ENCODE assay signal across 8 cellular contexts in the genomic region with DNA sequence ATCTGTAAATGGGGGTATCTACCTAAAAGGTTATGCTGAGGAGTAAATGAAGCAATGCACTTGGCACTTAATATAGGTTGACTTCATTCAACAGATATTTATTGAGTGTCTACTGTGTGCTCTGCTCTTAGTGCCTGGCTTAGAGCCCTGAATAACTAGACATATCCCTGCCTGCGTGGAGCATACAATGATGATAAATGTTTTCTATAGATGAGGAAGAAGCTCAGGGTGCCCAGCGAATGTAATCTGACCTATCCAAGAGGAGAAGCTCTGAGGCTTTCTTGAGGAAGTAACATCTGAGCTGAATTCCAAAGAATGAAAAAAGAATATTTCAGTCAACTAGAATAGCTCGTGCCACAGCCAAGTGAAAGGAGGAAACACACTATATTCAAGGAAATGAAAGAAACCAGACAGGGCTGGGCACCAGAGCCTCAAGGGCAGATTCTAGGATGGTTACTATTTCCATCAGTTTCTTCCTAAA. TPM values are rescaled to one million over a fixed set of nuclear protein-coding genes. Genes with fewer than 3 reads are reported as not detected.
DNase-seq lines count a peak whose midpoint lies in the region; ATAC-seq and TF ChIP-seq lines count a peak whose summit lies in the region.

No MANE protein-coding gene starts in this region.

- H3K36me3 Mint-ChIP-seq in stimulated activated naive B cell treated with anti-CD40 and anti-IgM and Interleukin-4, amounts not matched to agents 10 μg/mL and 1 μg/mL and 100 μg/mL, for 72 hours, result peaks cover 19 to 37% of the 10 kb centered on the region in 2 donors
- peaks cover 5% of the 10 kb centered on the region for H3K36me3 Mint-ChIP-seq in activated T-helper 1 cell treated with anti-CD3 and anti-CD28 coated beads, Interleukin-12 subunit alpha, Interleukin-12 subunit beta, Interleukin-2, Interleukin-4 antibody, amounts not matched to agents 30 ng/mL and 10 ng/mL and 1 ng/mL, durations not matched to agents 14 hours and 24 hours and 36 hours (ENCODE audit: low read depth)

- WGBS in IMR-90 (ENCODE audit: extremely low coverage in 2 of 2, insufficient read length in 1 of 2), 2 experiments, result no CpG with 5 or more reads among the region's 3 CpGs

- peak overlapping the region; percentile 83 for H3K4me2 ChIP-seq in IMR-90 (ENCODE audit: low read depth, low read length)

- peaks cover 23 to 53% of the 10 kb centered on the region in 2 donors for H3K4me1 Mint-ChIP-seq in stimulated activated naive B cell treated with anti-CD40 and anti-IgM and Interleukin-4, amounts not matched to agents 10 μg/mL and 1 μg/mL and 100 μg/mL, for 72 hours
- H3K4me1 Mint-ChIP-seq in activated T-helper 1 cell treated with anti-CD3 and anti-CD28 coated beads, Interleukin-12 subunit alpha, Interleukin-12 subunit beta, Interleukin-2, Interleukin-4 antibody, amounts not matched to agents 30 ng/mL and 10 ng/mL and 1 ng/mL, durations not matched to agents 14 hours and 24 hours and 36 hours (ENCODE audit: low read depth), result peaks cover 26% of the 10 kb centered on the region

- dilution Hi-C loops in IMR-90 (cut with HindIII; ENCODE audit: low sequenced_read_pairs, unreplicated experiment), result no loop called here

- H3K9me1 ChIP-seq in IMR-90 (ENCODE audit: insufficient read depth, low read length), result peaks cover 6% of the 10 kb centered on the region; the same call in 1 of the 2 replicates

- H3K27ac Mint-ChIP-seq in stimulated activated naive B cell treated with anti-CD40 and anti-IgM and Interleukin-4, amounts not matched to agents 10 μg/mL and 1 μg/mL and 100 μg/mL, for 72 hours, result peak overlapping the region; percentile 81
- no peak overlapping the region for H3K27ac Mint-ChIP-seq in activated T-helper 1 cell treated with anti-CD3 and anti-CD28 coated beads, Interleukin-12 subunit alpha, Interleukin-12 subunit beta, Interleukin-2, Interleukin-4 antibody, amounts not matched to agents 30 ng/mL and 10 ng/mL and 1 ng/mL, durations not matched to agents 14 hours and 24 hours and 36 hours

- H3K4me1 ChIP-seq in IMR-90 (ENCODE audit: control insufficient read depth, insufficient read depth, low read length) (peaks cover 17% of the 10 kb centered on the region), breast epithelium (peaks cover 9 to 15% of the 10 kb centered on the region in 2 donors), left lung (peaks cover 27 to 63% of the 10 kb centered on the region in 2 donors)

- H4K5ac ChIP-seq in IMR-90 (ENCODE audit: low read depth, low read length), result peak overlapping the region; percentile 60

- TF ChIP-seq CTCF in IMR-90 (conservative IDR thresholded peaks at IDR 0.05; ENCODE audit: low read depth, low read length), result no peak
- no peak for TF ChIP-seq CTCF in breast epithelium (IDR thresholded peaks at IDR 0.05)
- no peak for TF ChIP-seq CTCF in left lung (IDR thresholded peaks at IDR 0.05)

- peak overlapping the region; percentile 87 for H3K4ac ChIP-seq in IMR-90 (ENCODE audit: low read depth, low read length)

- no TSS peak for BruUV-seq in IMR-90 (replicated peaks; lab: Mats Ljungman, UMichigan)

- peak overlapping the region; percentile 32 to 72; a peak in 3 of 4 replicates for H4K8ac ChIP-seq in IMR-90 (ENCODE audit: low read depth in 2 of 2, low read length in 2 of 2)

- H2BK120ac ChIP-seq in IMR-90 (ENCODE audit: low read depth, low read length), result peak overlapping the region; percentile 82

- H3K18ac ChIP-seq in IMR-90 (ENCODE audit: low read depth, low read length), result peak overlapping the region; percentile 89

- H3K27ac ChIP-seq in IMR-90 (ENCODE audit: insufficient read depth, low read length), result peak overlapping the region; percentile 66
- H3K27ac ChIP-seq in breast epithelium, result peak overlapping the region; percentile 74 to 87
- H3K27ac ChIP-seq in left lung, result peak overlapping the region; percentile 79 to 80

- H3K4me3 ChIP-seq in IMR-90 (ENCODE audit: insufficient read depth, low read depth, low read length) (no peak overlapping the region; the same call in 1 of the 2 replicates), breast epithelium (peak overlapping the region in 1 of 3 donors; percentile 34), left lung (no peak overlapping the region)

- H2AFZ ChIP-seq in IMR-90 (replicated peaks; ENCODE audit: low read length, poor library complexity), result no peak overlapping the region

- no peak for DNase-seq in IMR-90
- DNase-seq in breast epithelium (ENCODE audit: low spot score in 2 of 2), result no peak
- DNase-seq in left lung, result no peak
- no peak for DNase-seq in stimulated activated naive B cell treated with anti-CD40 and anti-IgM and Interleukin-4, amounts not matched to agents 10 μg/mL and 1 μg/mL and 100 μg/mL, for 72 hours
- DNase-seq in HuH-7 (ENCODE audit: low spot score), result no peak
- DNase-seq in NCI-H1694 treated with DMSO at 0.1 percent for 48 hours (lab: John Stamatoyannopoulos, UW), result no peak
- DNase-seq in activated T-helper 1 cell treated with anti-CD3 and anti-CD28 coated beads, Interleukin-12 subunit alpha, Interleukin-12 subunit beta, Interleukin-2, Interleukin-4 antibody, amounts not matched to agents 30 ng/mL and 10 ng/mL and 1 ng/mL, durations not matched to agents 14 hours and 24 hours and 36 hours (ENCODE audit: low spot score), result no peak
- no peak for DNase-seq in LoVo (ENCODE audit: low spot score)

- POLR2A ChIA-PET in IMR-90 (lab: Charles Lee; ENCODE audit: unreplicated experiment), result interaction anchor here (0.5 kb wide), 1 partner anchor 147 kb away, joined by 3 read pairs; no protein-coding TSS in a partner anchor

- CTCF ChIA-PET in IMR-90 (lab: Yijun Ruan, JAX), result no interaction called here

- peak overlapping the region; percentile 30; the same call in 1 of the 2 replicates for H3K23ac ChIP-seq in IMR-90 (ENCODE audit: low read depth, low read length)

- peak overlapping the region; percentile 46; the same call in 1 of the 2 replicates for H3K56ac ChIP-seq in IMR-90 (ENCODE audit: extremely low read depth, insufficient read depth, low read length)

- H3K27me3 ChIP-seq in IMR-90 (ENCODE audit: control insufficient read depth, insufficient read depth, low read length) (no peaks in the 10 kb centered on the region), breast epithelium (no peaks in the 10 kb centered on the region), left lung (no peaks in the 10 kb centered on the region)

- intact Hi-C loops in IMR-90 (cut with micrococcal nuclease) (no loop called here), breast epithelium (cut with DNase I; ENCODE audit: low total_unique reads) (no loop called here), left lung (cut with DNase I) (no loop called here)
- intact Hi-C loops in activated T-helper 1 cell treated with anti-CD3 and anti-CD28 coated beads, Interleukin-12 subunit alpha, Interleukin-12 subunit beta, Interleukin-2, Interleukin-4 antibody, amounts not matched to agents 30 ng/mL and 10 ng/mL and 1 ng/mL, durations not matched to agents 14 hours and 24 hours and 36 hours (cut with micrococcal nuclease), result no loop called here

- H3K9me3 ChIP-seq in IMR-90 (ENCODE audit: control insufficient read depth, insufficient read depth, low read length) (peaks cover 6% of the 10 kb centered on the region; the same call in 1 of the 2 replicates), breast epithelium (peaks cover 9 to 14% of the 10 kb centered on the region in 2 donors), left lung (peaks cover 0 to 6% of the 10 kb centered on the region in 2 donors)

- H3K27me3 Mint-ChIP-seq in stimulated activated naive B cell treated with anti-CD40 and anti-IgM and Interleukin-4, amounts not matched to agents 10 μg/mL and 1 μg/mL and 100 μg/mL, for 72 hours, result no peaks in the 10 kb centered on the region
- H3K27me3 Mint-ChIP-seq in activated T-helper 1 cell treated with anti-CD3 and anti-CD28 coated beads, Interleukin-12 subunit alpha, Interleukin-12 subunit beta, Interleukin-2, Interleukin-4 antibody, amounts not matched to agents 30 ng/mL and 10 ng/mL and 1 ng/mL, durations not matched to agents 14 hours and 24 hours and 36 hours (ENCODE audit: insufficient read depth), result no peaks in the 10 kb centered on the region

- peaks cover 6 to 8% of the 10 kb centered on the region in 2 donors for H3K9me3 Mint-ChIP-seq in stimulated activated naive B cell treated with anti-CD40 and anti-IgM and Interleukin-4, amounts not matched to agents 10 μg/mL and 1 μg/mL and 100 μg/mL, for 72 hours
- H3K9me3 Mint-ChIP-seq in activated T-helper 1 cell treated with anti-CD3 and anti-CD28 coated beads, Interleukin-12 subunit alpha, Interleukin-12 subunit beta, Interleukin-2, Interleukin-4 antibody, amounts not matched to agents 30 ng/mL and 10 ng/mL and 1 ng/mL, durations not matched to agents 14 hours and 24 hours and 36 hours, result peaks cover 14% of the 10 kb centered on the region

- peak overlapping the region; percentile 66 for H3K14ac ChIP-seq in IMR-90 (replicated peaks; ENCODE audit: low read depth, low read length)

- in situ Hi-C loops in IMR-90 (cut with MboI; ENCODE audit: low sequenced_read_pairs), result no loop called here

- TF ChIP-seq POLR2A in IMR-90 (IDR thresholded peaks at IDR 0.05; ENCODE audit: low read depth, low read length), result no peak
- no peak for TF ChIP-seq POLR2A in breast epithelium (IDR thresholded peaks at IDR 0.05)

- no peak overlapping the region for H3K4me3 Mint-ChIP-seq in stimulated activated naive B cell treated with anti-CD40 and anti-IgM and Interleukin-4, amounts not matched to agents 10 μg/mL and 1 μg/mL and 100 μg/mL, for 72 hours
- H3K4me3 Mint-ChIP-seq in activated T-helper 1 cell treated with anti-CD3 and anti-CD28 coated beads, Interleukin-12 subunit alpha, Interleukin-12 subunit beta, Interleukin-2, Interleukin-4 antibody, amounts not matched to agents 30 ng/mL and 10 ng/mL and 1 ng/mL, durations not matched to agents 14 hours and 24 hours and 36 hours, result no peak overlapping the region

- H3K36me3 ChIP-seq in IMR-90 (ENCODE audit: control insufficient read depth, insufficient read depth, low read length) (0 out of 2 replicates have a peak, but pooled peaks cover 2% of the 10 kb centered on the region), breast epithelium (no peaks in the 10 kb centered on the region), left lung (peaks cover 0 to 37% of the 10 kb centered on the region in 2 donors)

- peak overlapping the region; percentile 67; the same call in 1 of the 2 replicates for H4K91ac ChIP-seq in IMR-90 (ENCODE audit: insufficient read depth, low read depth, low read length)

- H2BK20ac ChIP-seq in IMR-90 (ENCODE audit: low read depth, low read length), result peak overlapping the region; percentile 88

- no peak overlapping the region for H2AK9ac ChIP-seq in IMR-90 (replicated peaks; ENCODE audit: low read depth, low read length, poor library complexity)

- H2BK5ac ChIP-seq in IMR-90 (ENCODE audit: low read depth, low read length, poor library complexity, severe bottlenecking), result peak overlapping the region; percentile 94

- no peaks in the 10 kb centered on the region for H4K20me1 ChIP-seq in IMR-90 (ENCODE audit: insufficient read depth, low read length)

- ATAC-seq in IMR-90 (ENCODE audit: low read depth) (peak; percentile 35), left lung (peak; percentile 65)
- peak; percentile 49 to 52 for ATAC-seq in stimulated activated naive B cell treated with anti-CD40 and anti-IgM and Interleukin-4, amounts not matched to agents 10 μg/mL and 1 μg/mL and 100 μg/mL, for 72 hours (replicated peaks)

- peak overlapping the region; percentile 62 for H2BK15ac ChIP-seq in IMR-90 (ENCODE audit: low read depth, low read length)

- no peaks in the 10 kb centered on the region for H3K79me1 ChIP-seq in IMR-90 (ENCODE audit: low read depth in 1 of 2, low read length in 2 of 2)

- peak overlapping the region; percentile 20; the same call in 1 of the 2 replicates for H2AK5ac ChIP-seq in IMR-90 (ENCODE audit: low read depth, low read length)

- H3K9ac ChIP-seq in IMR-90 (ENCODE audit: low read depth, low read length), result peak overlapping the region; percentile 62; the same call in 1 of the 2 replicates

- no peak for TF ChIP-seq RAD21 in IMR-90 (IDR thresholded peaks at IDR 0.05; ENCODE audit: low read length)

RNA-seq across cellular contexts. Expression of a gene that starts 17.9 kb away (rescaled TPM):
- total RNA-seq in IMR-90 (2012; rRNA removed) (not detected in 2 replicates), breast epithelium (not detected), left lung (not detected)
- not detected in 2 replicates for polyA plus RNA-seq in IMR-90 (2012; rRNA removed)
- polyA plus RNA-seq in IMR-90 (2012; cell fraction: cytosol; rRNA removed), result not detected in 2 replicates
- polyA plus RNA-seq in IMR-90 (2012; cell fraction: nucleus; rRNA removed; ENCODE audit: low replicate concordance), result not detected in 2 replicates
- not detected in 2 replicates for total RNA-seq in activated T-helper 1 cell treated with anti-CD3 and anti-CD28 coated beads, Interleukin-12 subunit alpha, Interleukin-12 subunit beta, Interleukin-2, Interleukin-4 antibody, amounts not matched to agents 30 ng/mL and 10 ng/mL and 1 ng/mL, durations not matched to agents 14 hours and 24 hours and 36 hours
